Comparison of ENCODE assay signal across 11 cellular contexts in genomic region chr7:137873524-137873923, GRCh38. TPM values are rescaled to one million over a fixed set of nuclear protein-coding genes. Genes with fewer than 3 reads are reported as not detected.
DNase-seq lines count a peak whose midpoint lies in the region; ATAC-seq and TF ChIP-seq lines count a peak whose summit lies in the region.
"Had no signal": no experiment of that assay in that cellular context is flagged by ENCODE, and none has a peak within 500 bp of the region (broad histone marks: within the 10 kb centered on the region; RNA-seq: fewer than 3 reads in every experiment).

No MANE protein-coding gene starts in this region.

- BruUV-seq in PC-9 (replicated peaks; lab: Mats Ljungman, UMichigan) (no TSS peak), OCI-LY7 (replicated peaks; lab: Mats Ljungman, UMichigan) (no TSS peak)

- H3K27ac Mint-ChIP-seq in activated CD4-positive, alpha-beta T cell treated with anti-CD3 and anti-CD28 coated beads, Interleukin-2, amount 10 ng/mL, durations not matched to agents 24 days and 14 days: peak overlapping the region; percentile 92

- H3K4me1 ChIP-seq in PC-9 (replicated peaks; ENCODE audit: insufficient read depth) (peaks cover 6% of the 10 kb centered on the region; the same call in 1 of the 2 replicates), OCI-LY7 (ENCODE audit: insufficient read depth, low read length, poor library complexity, severe bottlenecking) (no peaks in the 10 kb centered on the region)

- H3K9me2 ChIP-seq in PC-9 (ENCODE audit: insufficient read depth) (no peaks in the 10 kb centered on the region), OCI-LY7 (ENCODE audit: insufficient read depth, low read length) (no peaks in the 10 kb centered on the region)

- H3K27me3 Mint-ChIP-seq in activated CD4-positive, alpha-beta T cell treated with anti-CD3 and anti-CD28 coated beads, Interleukin-2, amount 10 ng/mL, durations not matched to agents 24 days and 14 days: peaks cover 2% of the 10 kb centered on the region

- intact Hi-C loops in activated CD4-positive, alpha-beta T cell treated with anti-CD3 and anti-CD28 coated beads, Interleukin-2, amount 10 ng/mL, durations not matched to agents 24 days and 14 days (cut with micrococcal nuclease): loop anchor here (1.0 to 5.0 kb wide), 3 partner anchors 9 to 101 kb away; no protein-coding TSS in a partner anchor
- intact Hi-C loops in PC-9 (cut with micrococcal nuclease; ENCODE audit: unreplicated experiment) (no loop called here), OCI-LY7 (cut with micrococcal nuclease; ENCODE audit: unreplicated experiment) (no loop called here)

- in situ Hi-C loops in brain microvascular endothelial cell (cut with HindIII; ENCODE audit: low pct_ligation_motif_present, low sequenced_read_pairs): no loop called here

- H3F3A ChIP-seq in PC-9 (ENCODE audit: insufficient read depth, low read depth): no peaks in the 10 kb centered on the region

- H3K9me3 Mint-ChIP-seq in activated CD4-positive, alpha-beta T cell treated with anti-CD3 and anti-CD28 coated beads, Interleukin-2, amount 10 ng/mL, durations not matched to agents 24 days and 14 days: peaks cover under 1% of the 10 kb centered on the region

- ATAC-seq in HG02610 (IDR thresholded peaks at IDR 0.05; ENCODE audit: unreplicated experiment) (peak; percentile 63), GM19467 (IDR thresholded peaks at IDR 0.05; ENCODE audit: unreplicated experiment) (no peak)

- peak overlapping the region; percentile 98 for H3K27ac ChIP-seq in brain microvascular endothelial cell
- peak overlapping the region in 16 of 21 experiments; percentile 9 to 84 (median 60) for H3K27ac ChIP-seq in skin epidermis
- H3K27ac ChIP-seq in PC-9: no peak overlapping the region
- no peak overlapping the region for H3K27ac ChIP-seq in OCI-LY7 (ENCODE audit: low read depth, low read length, poor library complexity, severe bottlenecking)
- H3K27ac ChIP-seq: HL-60 had no signal

- H4K20me1 ChIP-seq in PC-9 (ENCODE audit: insufficient read depth) (no peaks in the 10 kb centered on the region), OCI-LY7 (ENCODE audit: insufficient read depth, low read length) (no peaks in the 10 kb centered on the region)

- H3K4me3 ChIP-seq in brain microvascular endothelial cell (ENCODE audit: low read depth, low read length): no peak overlapping the region
- H3K4me3 ChIP-seq in skin epidermis: no peak overlapping the region
- no peak overlapping the region for H3K4me3 ChIP-seq in PC-9
- H3K4me3 ChIP-seq in OCI-LY7 (ENCODE audit: low read depth, low read length, poor library complexity, severe bottlenecking): no peak overlapping the region

- no peaks in the 10 kb centered on the region for H3K79me2 ChIP-seq in PC-9 (ENCODE audit: low read depth)
- no peaks in the 10 kb centered on the region for H3K79me2 ChIP-seq in OCI-LY7 (ENCODE audit: insufficient read depth, low read depth, low read length)

- H3K4me2 ChIP-seq in PC-9 (no peak overlapping the region), OCI-LY7 (ENCODE audit: low read length) (no peak overlapping the region)

- H3K27me3 ChIP-seq in brain microvascular endothelial cell (replicated peaks) (no peaks in the 10 kb centered on the region), PC-9 (ENCODE audit: insufficient read depth, low read depth) (no peaks in the 10 kb centered on the region)

- peaks cover 46% of the 10 kb centered on the region for H3K36me3 ChIP-seq in brain microvascular endothelial cell (replicated peaks)
- H3K36me3 ChIP-seq in PC-9 (ENCODE audit: low read depth): peaks cover 5% of the 10 kb centered on the region; the same call in 1 of the 2 replicates
- H3K36me3 ChIP-seq in OCI-LY7 (ENCODE audit: insufficient read depth, low read length): peaks cover 27% of the 10 kb centered on the region; the same call in 1 of the 2 replicates

- DNase-seq in activated CD4-positive, alpha-beta T cell treated with anti-CD3 and anti-CD28 coated beads, Interleukin-2, amount 10 ng/mL, durations not matched to agents 24 days and 14 days: no peak
- no peak for DNase-seq in activated CD4-positive, alpha-beta T cell treated with anti-CD3 and anti-CD28 coated beads, Interleukin-2, amount 50 U/mL, for 4 hours
- DNase-seq in brain microvascular endothelial cell: peak; percentile 90
- no peak for DNase-seq in PC-9
- no peak for DNase-seq in OCI-LY7 (ENCODE audit: low spot score)
- DNase-seq: ACHN, NCI-H1417 had no signal

- POLR2A ChIA-PET in PC-9 (lab: Charles Lee; ENCODE audit: unreplicated experiment) (no interaction called here), OCI-LY7 (lab: Charles Lee) (no interaction called here)

- H3K36me3 Mint-ChIP-seq in activated CD4-positive, alpha-beta T cell treated with anti-CD3 and anti-CD28 coated beads, Interleukin-2, amount 10 ng/mL, durations not matched to agents 24 days and 14 days (ENCODE audit: low read depth): peaks cover 34% of the 10 kb centered on the region

- peak overlapping the region; percentile 13 for H3K4me3 Mint-ChIP-seq in activated CD4-positive, alpha-beta T cell treated with anti-CD3 and anti-CD28 coated beads, Interleukin-2, amount 10 ng/mL, durations not matched to agents 24 days and 14 days

- CTCF ChIA-PET in PC-9 (lab: Charles Lee): no interaction called here
- CTCF ChIA-PET in OCI-LY7 (lab: Charles Lee; ENCODE audit: unreplicated experiment): no interaction called here

- peaks cover 20% of the 10 kb centered on the region for H3K4me1 Mint-ChIP-seq in activated CD4-positive, alpha-beta T cell treated with anti-CD3 and anti-CD28 coated beads, Interleukin-2, amount 10 ng/mL, durations not matched to agents 24 days and 14 days

- TF ChIP-seq CTCF in brain microvascular endothelial cell (IDR thresholded peaks at IDR 0.05; ENCODE audit: low read depth, low read length, missing control alignments) (no peak), PC-9 (conservative IDR thresholded peaks at IDR 0.05) (no peak), OCI-LY7 (conservative IDR thresholded peaks at IDR 0.05; ENCODE audit: low read length) (no peak)

- no peaks in the 10 kb centered on the region for H3K9me3 ChIP-seq in PC-9 (ENCODE audit: insufficient read depth, low read depth)
- H3K9me3 ChIP-seq in OCI-LY7 (ENCODE audit: low read length): no peaks in the 10 kb centered on the region

- H2AFZ ChIP-seq in PC-9 (no peak overlapping the region), OCI-LY7 (ENCODE audit: low read length) (no peak overlapping the region)

RNA-seq across cellular contexts. Expression of gene DGKI, which starts 26.8 kb away (rescaled TPM):
- 16.2 and 21.4 TPM in 2 replicates for total RNA-seq in activated CD4-positive, alpha-beta T cell treated with anti-CD3 and anti-CD28 coated beads, Interleukin-2, amount 10 ng/mL, durations not matched to agents 24 days and 14 days
- total RNA-seq in PC-9 (2021) (0.41 and 0.65 TPM in 2 replicates), OCI-LY7 (2022) (0.46 and 0.55 TPM in 2 replicates)
- not detected in 2 replicates for total RNA-seq in OCI-LY7 (2014; rRNA removed; shearing (Covaris generic))

Comparison
In these comparisons a context has a peak if more than half of its experiments do, and no peak if none do; other contexts are left out.
1. H3K27ac ChIP-seq: peak in brain microvascular endothelial cell (single experiment) and skin epidermis (16 of 21); none in PC-9 (single experiment) and OCI-LY7 (single experiment).
2. RNA of gene DGKI, which starts 26.8 kb away (total RNA-seq): 16.2 to 21.4 TPM in activated CD4-positive, alpha-beta T cell treated with anti-CD3 and anti-CD28 coated beads, Interleukin-2, amount 10 ng/mL, durations not matched to agents 24 days and 14 days; 0.46 to 0.55 TPM in OCI-LY7 and 0.41 to 0.65 TPM in PC-9; every median in the first group is over 10 times any median in the second.